ENCODE assay signal across 8 cellular contexts in the genomic region with DNA sequence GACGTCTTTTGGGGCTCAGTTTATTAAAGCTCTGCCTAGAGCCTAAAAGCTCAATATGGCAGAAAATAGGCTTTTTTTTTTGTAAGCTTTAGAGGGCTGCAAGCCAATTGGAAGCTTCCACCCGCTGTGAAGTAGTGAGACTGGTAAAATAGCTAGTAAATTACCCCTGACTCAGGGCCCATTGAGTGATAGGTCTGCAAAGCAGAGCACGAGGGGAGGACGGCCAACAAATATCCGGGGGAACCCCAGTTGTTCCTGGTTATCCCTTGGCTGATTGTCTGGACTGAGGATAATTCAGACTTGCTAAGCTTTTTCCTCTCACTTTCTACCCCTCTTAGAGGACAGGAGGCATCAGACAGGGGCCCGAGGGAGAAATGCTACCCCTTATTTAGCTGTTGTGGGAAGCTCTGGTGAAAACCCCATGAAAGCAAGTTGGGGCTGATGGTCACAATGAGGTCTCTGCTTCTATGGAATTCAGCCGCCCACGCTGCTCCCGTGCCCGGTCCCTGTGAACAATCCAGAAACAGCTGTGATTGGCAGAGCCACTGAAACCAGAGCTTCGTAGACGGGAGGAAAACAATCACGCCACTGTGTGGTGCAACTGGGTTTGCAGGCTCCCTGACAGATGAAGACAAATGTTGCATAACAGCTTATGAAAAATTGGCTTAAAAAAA.
DNase-seq lines count a peak whose midpoint lies in the region; ATAC-seq and TF ChIP-seq lines count a peak whose summit lies in the region.

No MANE protein-coding gene starts in this region.

- H3K36me3 Mint-ChIP-seq in chondrocyte (ENCODE audit: low read depth), result no peaks in the 10 kb centered on the region

- peak; percentile 71 for DNase-seq in GM04503 (ENCODE audit: low read depth)
- DNase-seq in NCI-H460 (ENCODE audit: extremely low read depth, low read depth), result peak; percentile 24
- no peak for DNase-seq in chondrocyte (ENCODE audit: low spot score)
- DNase-seq in left colon, result peak; percentile 73 to 75
- peak; percentile 90 for DNase-seq in stromal cell of bone marrow (ENCODE audit: low read depth)
- no peak for DNase-seq in DMS79 treated with DMSO at 0.1 percent for 48 hours (lab: John Stamatoyannopoulos, UW)
- no peak for DNase-seq in stimulated activated naive CD8-positive, alpha-beta T cell treated with anti-CD3 and anti-CD28 coated beads, Interleukin-15, Interleukin-2, amounts not matched to agents 100 U/mL and 50 U/mL, for 24 hours

- H3K4me1 Mint-ChIP-seq in chondrocyte (ENCODE audit: low read depth), result peaks cover 34% of the 10 kb centered on the region

- no peaks in the 10 kb centered on the region for H3K9me3 Mint-ChIP-seq in chondrocyte (ENCODE audit: low read depth)

- H3K27ac Mint-ChIP-seq in chondrocyte (ENCODE audit: unreplicated experiment), result peak overlapping the region; percentile 92

- H3K4me3 Mint-ChIP-seq in chondrocyte (ENCODE audit: unreplicated experiment), result peak overlapping the region; percentile 48

- intact Hi-C loops in left colon (cut with DNase I, micrococcal nuclease), result loop anchor here in 1 of 2 donors (5.0 to 10.0 kb wide), 2 partner anchors 167 to 265 kb away; partner anchors contain the start of gene PELI1

- peak; percentile 84 for TF ChIP-seq CTCF in chondrocyte (IDR thresholded peaks at IDR 0.05)

- ATAC-seq in left colon (peak; percentile 99), HG03439 (IDR thresholded peaks at IDR 0.05; ENCODE audit: unreplicated experiment) (no peak)
- no peak for ATAC-seq in stimulated activated naive CD8-positive, alpha-beta T cell treated with anti-CD3 and anti-CD28 coated beads, Interleukin-15, Interleukin-2, amounts not matched to agents 100 U/mL and 50 U/mL, for 24 hours

- peaks cover 2% of the 10 kb centered on the region for H3K27me3 Mint-ChIP-seq in chondrocyte (ENCODE audit: low read depth)

Comparison
In these comparisons a context has a peak if more than half of its experiments do, and no peak if none do; other contexts are left out.
1. DNase-seq: peak in GM04503 (single experiment), NCI-H460 (single experiment), left colon (2 of 2) and stromal cell of bone marrow (single experiment); none in chondrocyte (single experiment), DMS79 treated with DMSO at 0.1 percent for 48 hours (single experiment) and stimulated activated naive CD8-positive, alpha-beta T cell treated with anti-CD3 and anti-CD28 coated beads, Interleukin-15, Interleukin-2, amounts not matched to agents 100 U/mL and 50 U/mL, for 24 hours (single experiment).